ENCODE assay signal across 1 cellular context in genomic region chr3:183178512-183178832, GRCh38.
TF ChIP-seq lines count a peak whose summit lies in the region.

No MANE protein-coding gene starts in this region.

TF ChIP-seq in H1, 55 proteins besides CTCF, POLR2A, EP300 and RAD21 (continued from another document):
- no peak for TF ChIP-seq EZH2 (IDR thresholded peaks at IDR 0.05; ENCODE audit: low read depth, low read length, severe bottlenecking)
- no peak for TF ChIP-seq BACH1 (IDR thresholded peaks at IDR 0.05; ENCODE audit: low read length)
- no peak for TF ChIP-seq NRF1 (IDR thresholded peaks at IDR 0.05; ENCODE audit: low read depth, low read length)
- TF ChIP-seq SP2 (IDR thresholded peaks at IDR 0.05; ENCODE audit: low read length), result no peak
- TF ChIP-seq SIN3A (conservative IDR thresholded peaks at IDR 0.05 in 1 of 2, IDR thresholded peaks at IDR 0.05 in 1 of 2; ENCODE audit: low read depth in 1 of 2, low read length in 2 of 2), result no peak
- TF ChIP-seq SIX5 (IDR thresholded peaks at IDR 0.05; ENCODE audit: low read depth, low read length), result no peak
